ENCODE assay signal across 16 cellular contexts in the genomic region with DNA sequence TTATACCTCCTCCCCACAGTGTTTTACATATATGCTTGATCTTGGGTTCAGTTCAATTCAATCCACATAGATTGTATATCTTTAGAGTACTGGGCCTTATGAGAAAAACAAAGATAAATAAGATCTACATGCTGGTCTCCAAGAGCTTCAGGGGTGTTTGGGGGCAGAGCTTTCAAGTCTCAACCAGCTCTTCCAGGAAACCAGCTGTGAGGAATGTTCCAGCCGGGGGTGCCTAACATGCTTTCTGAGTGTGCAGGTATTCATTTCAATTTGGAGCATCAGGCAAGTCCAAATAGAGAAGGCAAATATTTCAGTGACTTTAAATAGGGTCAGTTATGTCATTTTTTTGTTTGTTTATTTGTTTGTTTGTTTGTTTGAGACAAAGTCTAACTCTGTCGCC.
"Had no signal": no experiment of that assay in that cellular context is flagged by ENCODE, and none has a peak within 500 bp of the region (broad histone marks: within the 10 kb centered on the region; RNA-seq: fewer than 3 reads in every experiment).

No MANE protein-coding gene starts in this region.

- DNase-seq: activated gamma-delta T cell treated with Interleukin-2 at 50 U/mL for 16 hours; activated T-cell treated with anti-CD3 and anti-CD28 coated beads, Interleukin-2, amount 50 U/mL, for 1 hour; effector memory CD8-positive, alpha-beta T cell; glutamatergic neuron; left colon; mucosa of descending colon; sigmoid colon; stimulated activated CD4-positive, alpha-beta T cell treated with anti-CD3 and anti-CD28 coated beads, Interleukin-15, amount 100 ng/mL, for 24 hours; stimulated activated naive B cell treated with anti-CD40 and anti-IgM and Interleukin-4, amounts not matched to agents 10 μg/mL and 1 μg/mL and 100 μg/mL, for 72 hours; T1000 had no signal

- H3K27ac Mint-ChIP-seq: stimulated activated naive B cell treated with anti-CD40 and anti-IgM and Interleukin-4, amounts not matched to agents 10 μg/mL and 1 μg/mL and 100 μg/mL, for 72 hours; WTC11 had no signal

- H3K4me1 ChIP-seq: esophagus muscularis mucosa, sigmoid colon had no signal

- H3K27me3 ChIP-seq: cardiac muscle cell, esophagus muscularis mucosa, sigmoid colon had no signal

- H3K4me3 Mint-ChIP-seq: activated naive CD8-positive, alpha-beta T cell; effector memory CD8-positive, alpha-beta T cell; stimulated activated naive B cell treated with anti-CD40 and anti-IgM and Interleukin-4, amounts not matched to agents 10 μg/mL and 1 μg/mL and 100 μg/mL, for 72 hours; WTC11 had no signal

- H3K9me3 ChIP-seq: esophagus muscularis mucosa, mucosa of descending colon, sigmoid colon had no signal

- H3K27ac ChIP-seq: cardiac muscle cell, esophagus muscularis mucosa, sigmoid colon had no signal

- H3K4me1 Mint-ChIP-seq: WTC11 had no signal

- ATAC-seq: effector memory CD8-positive, alpha-beta T cell; left colon; mucosa of descending colon; stimulated activated naive B cell treated with anti-CD40 and anti-IgM and Interleukin-4, amounts not matched to agents 10 μg/mL and 1 μg/mL and 100 μg/mL, for 72 hours; WTC11 had no signal

- H3K27me3 Mint-ChIP-seq: activated naive CD8-positive, alpha-beta T cell; effector memory CD8-positive, alpha-beta T cell had no signal

- H3K9me3 Mint-ChIP-seq: effector memory CD8-positive, alpha-beta T cell; neural crest cell; stimulated activated naive B cell treated with anti-CD40 and anti-IgM and Interleukin-4, amounts not matched to agents 10 μg/mL and 1 μg/mL and 100 μg/mL, for 72 hours had no signal

- H3K36me3 Mint-ChIP-seq: activated naive CD8-positive, alpha-beta T cell; stimulated activated naive B cell treated with anti-CD40 and anti-IgM and Interleukin-4, amounts not matched to agents 10 μg/mL and 1 μg/mL and 100 μg/mL, for 72 hours; WTC11 had no signal

- H3K4me2 ChIP-seq: smooth muscle cell had no signal

- H3K4me3 ChIP-seq: cardiac muscle cell, esophagus muscularis mucosa, mucosa of descending colon, sigmoid colon, smooth muscle cell had no signal

- H3K36me3 ChIP-seq: cardiac muscle cell, esophagus muscularis mucosa, sigmoid colon had no signal
